In the genomic region with DNA sequence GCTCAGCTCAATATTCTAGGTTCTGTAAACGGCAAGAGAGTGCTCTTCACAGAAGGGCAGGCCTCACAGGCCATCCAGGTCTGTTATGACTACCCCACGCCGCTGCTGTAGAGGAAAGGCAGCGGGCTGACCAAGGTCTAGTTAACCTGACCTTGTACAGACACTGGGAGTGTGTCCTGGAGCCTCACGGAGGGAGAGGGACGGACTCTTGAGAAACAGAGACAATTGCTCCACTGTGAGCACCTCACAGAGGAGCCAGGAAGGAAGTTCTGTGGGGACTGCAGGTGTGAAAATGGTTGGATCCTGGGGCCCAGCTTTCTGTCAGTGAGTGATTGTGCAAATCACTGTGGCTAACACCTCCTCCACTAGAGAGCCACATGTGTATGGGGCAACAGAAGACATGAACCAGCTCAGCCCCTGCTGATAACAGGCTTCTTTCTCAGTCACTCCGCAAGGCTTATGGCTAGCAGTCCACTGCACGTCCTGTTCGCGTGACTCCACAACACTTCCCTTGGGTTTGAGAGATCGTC, we compare ENCODE assay signal across 10 cellular contexts. TPM values are rescaled to one million over a fixed set of nuclear protein-coding genes. Genes with fewer than 3 reads are reported as not detected.
DNase-seq lines count a peak whose midpoint lies in the region; ATAC-seq and TF ChIP-seq lines count a peak whose summit lies in the region.
"Had no signal": no experiment of that assay in that cellular context is flagged by ENCODE, and none has a peak within 500 bp of the region (broad histone marks: within the 10 kb centered on the region; RNA-seq: fewer than 3 reads in every experiment).

No MANE protein-coding gene starts in this region.

- no peak for TF ChIP-seq CTCF in H9 (conservative IDR thresholded peaks at IDR 0.05)
- TF ChIP-seq CTCF in chondrocyte (IDR thresholded peaks at IDR 0.05) = no peak

- no peak overlapping the region for H2AFZ ChIP-seq in H9 (ENCODE audit: low read length)

- no peak overlapping the region for H2BK20ac ChIP-seq in H9 (ENCODE audit: low read depth, low read length, poor library complexity, severe bottlenecking)

- no peak overlapping the region for H2BK120ac ChIP-seq in H9 (ENCODE audit: low read depth, low read length, poor library complexity, severe bottlenecking)

- no peak overlapping the region for H4K91ac ChIP-seq in H9 (ENCODE audit: insufficient read length, low read depth, low read length)

- peaks cover 18% of the 10 kb centered on the region for H3K4me1 ChIP-seq in effector memory CD4-positive, alpha-beta T cell (ENCODE audit: control insufficient read depth, insufficient read depth, low read length, poor library complexity, severe bottlenecking)
- no peaks in the 10 kb centered on the region for H3K4me1 ChIP-seq in H9 (ENCODE audit: insufficient read depth, low read length)
- H3K4me1 ChIP-seq: vagina had no signal

- H3K27ac Mint-ChIP-seq in H9 (peak overlapping the region in 1 of 3 experiments; percentile 25; a peak in 2 of 7 replicates), chondrocyte (ENCODE audit: unreplicated experiment) (no peak overlapping the region)

- H3K18ac ChIP-seq in H9 (ENCODE audit: insufficient read length, low read depth, low read length) = no peak overlapping the region

- H3K56ac ChIP-seq in H9 (ENCODE audit: insufficient read length, low read depth, low read length) = no peak overlapping the region

- H3K9me3 ChIP-seq in effector memory CD4-positive, alpha-beta T cell (ENCODE audit: control insufficient read depth, low read length) = no peaks in the 10 kb centered on the region
- H3K9me3 ChIP-seq in H9 (ENCODE audit: control insufficient read depth, low read depth, low read length) = no peaks in the 10 kb centered on the region
- H3K9me3 ChIP-seq: vagina had no signal

- H3K14ac ChIP-seq in H9 (ENCODE audit: insufficient read depth, low read length) = no peak overlapping the region

- H3K4me1 Mint-ChIP-seq in H9 (no peaks in the 10 kb centered on the region), chondrocyte (ENCODE audit: low read depth) (peaks cover 4% of the 10 kb centered on the region)

- no peak overlapping the region for H3K4me3 Mint-ChIP-seq in H9
- no peak overlapping the region for H3K4me3 Mint-ChIP-seq in chondrocyte (ENCODE audit: unreplicated experiment)

- H3K4me3 ChIP-seq in effector memory CD4-positive, alpha-beta T cell (ENCODE audit: insufficient read depth, low read depth, low read length, poor library complexity, severe bottlenecking) = no peak overlapping the region
- H3K4me3 ChIP-seq: vagina had no signal

- no peak overlapping the region for H3T11ph ChIP-seq in H9 (ENCODE audit: low read length)

- peaks cover 69% of the 10 kb centered on the region for H3K36me3 ChIP-seq in effector memory CD4-positive, alpha-beta T cell (ENCODE audit: control insufficient read depth, insufficient read depth, low read length)

- H3K27ac ChIP-seq in effector memory CD4-positive, alpha-beta T cell (ENCODE audit: insufficient read depth, low read length, poor library complexity, severe bottlenecking) = peak overlapping the region; percentile 14
- no peak overlapping the region for H3K27ac ChIP-seq in H9 (ENCODE audit: insufficient read length, low read depth, low read length)
- H3K27ac ChIP-seq: vagina had no signal

- peak; percentile 70 for ATAC-seq in GM21423 (IDR thresholded peaks at IDR 0.05; ENCODE audit: unreplicated experiment)

- H4K5ac ChIP-seq in H9 (ENCODE audit: insufficient read length, low read depth, low read length) = no peak overlapping the region

- H3K79me1 ChIP-seq in H9 (ENCODE audit: insufficient read depth, low read depth, low read length, poor library complexity, severe bottlenecking) = no peaks in the 10 kb centered on the region

- H3K36me3 Mint-ChIP-seq in H9 (ENCODE audit: insufficient read depth in 1 of 3, low read depth in 3 of 3) (peaks cover 39 to 98% (median 94%) of the 10 kb centered on the region in 3 experiments; a peak in 6 of 7 replicates), chondrocyte (ENCODE audit: low read depth) (peaks cover 49% of the 10 kb centered on the region)

- H3K27me3 Mint-ChIP-seq in H9 (ENCODE audit: low read depth) (no peaks in the 10 kb centered on the region), chondrocyte (ENCODE audit: low read depth) (no peaks in the 10 kb centered on the region)

- H3K9me3 Mint-ChIP-seq in H9 (no peaks in the 10 kb centered on the region), chondrocyte (ENCODE audit: low read depth) (no peaks in the 10 kb centered on the region)

- H2BK5ac ChIP-seq in H9 (ENCODE audit: insufficient read length, low read length) = no peak overlapping the region

- no peak overlapping the region for H2BK15ac ChIP-seq in H9 (ENCODE audit: low read depth, low read length)

- no peaks in the 10 kb centered on the region for H3K23me2 ChIP-seq in H9 (ENCODE audit: insufficient read length, low read depth, low read length, poor library complexity, severe bottlenecking)

- no peak overlapping the region for H3K9ac ChIP-seq in H9 (ENCODE audit: extremely low read depth, insufficient read length, low read length)

- no peaks in the 10 kb centered on the region for H3K79me2 ChIP-seq in H9 (ENCODE audit: insufficient read depth, low read length)

- H2AK5ac ChIP-seq in H9 (ENCODE audit: insufficient read length, low read length) = no peak overlapping the region

- H2BK12ac ChIP-seq in H9 (ENCODE audit: insufficient read length, low read depth, low read length) = no peak overlapping the region

- no peak overlapping the region for H3K4me2 ChIP-seq in H9 (ENCODE audit: insufficient read depth, insufficient read length, low read length)

- no peaks in the 10 kb centered on the region for H4K20me1 ChIP-seq in H9 (ENCODE audit: control insufficient read depth, insufficient read depth, insufficient read length)

- no CpG with 5 or more reads among the region's 11 CpGs for WGBS in H9 (ENCODE audit: extremely low coverage, insufficient read length, low lambda C conversion rate)

- no peak overlapping the region for H3K23ac ChIP-seq in H9 (ENCODE audit: insufficient read length, low read depth, low read length)

- H4K8ac ChIP-seq in H9 (replicated peaks; ENCODE audit: insufficient read length, low read depth, low read length) = no peak overlapping the region

- no peak overlapping the region for H3K4ac ChIP-seq in H9 (ENCODE audit: low read depth, low read length)

- DNase-seq in activated CD4-positive, CD25-positive, alpha-beta regulatory T cell treated with anti-CD3 and anti-CD28 coated beads, Interleukin-2, amount 50 U/mL, for 72 hours = peak; percentile 39
- DNase-seq in effector memory CD4-positive, alpha-beta T cell = peak; percentile 33 to 64 (median 47)
- peak; percentile 23 to 54 for DNase-seq in stimulated activated CD8-positive, alpha-beta memory T cell treated with anti-CD3 and anti-CD28 coated beads, Interleukin-7, amount 100 ng/mL, for 1 hour (ENCODE audit: low read depth in 2 of 2)
- no peak for DNase-seq in H9
- no peak for DNase-seq in chondrocyte (ENCODE audit: low spot score)
- DNase-seq in hypothalamus (lab: John Stamatoyannopoulos, UW) = no peak
- no peak for DNase-seq in T1000 (lab: John Stamatoyannopoulos, UW)
- DNase-seq: NCI-H226 had no signal

- no peaks in the 10 kb centered on the region for H3K27me3 ChIP-seq in effector memory CD4-positive, alpha-beta T cell (replicated peaks; ENCODE audit: control insufficient read depth, insufficient read depth, low read length, poor library complexity, severe bottlenecking)
- H3K27me3 ChIP-seq in H9 (ENCODE audit: insufficient read depth, low read length) = no peaks in the 10 kb centered on the region
- H3K27me3 ChIP-seq: vagina had no signal

RNA-seq across cellular contexts. Expression of a gene that starts 31.4 kb away (rescaled TPM):
- total RNA-seq in H9 (2021) = 5.4 and 8.1 TPM in 2 replicates
- total RNA-seq in chondrocyte = 2.6 to 6.0 TPM (median 5.4 TPM) in 3 replicates

Comparison
In these comparisons a context has a peak if more than half of its experiments do, and no peak if none do; other contexts are left out.
1. DNase-seq: peak in activated CD4-positive, CD25-positive, alpha-beta regulatory T cell treated with anti-CD3 and anti-CD28 coated beads, Interleukin-2, amount 50 U/mL, for 72 hours (single experiment), effector memory CD4-positive, alpha-beta T cell (3 of 3) and stimulated activated CD8-positive, alpha-beta memory T cell treated with anti-CD3 and anti-CD28 coated beads, Interleukin-7, amount 100 ng/mL, for 1 hour (2 of 2); none in H9 (single experiment), chondrocyte (single experiment), hypothalamus (0 of 51) and T1000 (single experiment).